1 cellular context compared by ENCODE assay signal in the genomic region with DNA sequence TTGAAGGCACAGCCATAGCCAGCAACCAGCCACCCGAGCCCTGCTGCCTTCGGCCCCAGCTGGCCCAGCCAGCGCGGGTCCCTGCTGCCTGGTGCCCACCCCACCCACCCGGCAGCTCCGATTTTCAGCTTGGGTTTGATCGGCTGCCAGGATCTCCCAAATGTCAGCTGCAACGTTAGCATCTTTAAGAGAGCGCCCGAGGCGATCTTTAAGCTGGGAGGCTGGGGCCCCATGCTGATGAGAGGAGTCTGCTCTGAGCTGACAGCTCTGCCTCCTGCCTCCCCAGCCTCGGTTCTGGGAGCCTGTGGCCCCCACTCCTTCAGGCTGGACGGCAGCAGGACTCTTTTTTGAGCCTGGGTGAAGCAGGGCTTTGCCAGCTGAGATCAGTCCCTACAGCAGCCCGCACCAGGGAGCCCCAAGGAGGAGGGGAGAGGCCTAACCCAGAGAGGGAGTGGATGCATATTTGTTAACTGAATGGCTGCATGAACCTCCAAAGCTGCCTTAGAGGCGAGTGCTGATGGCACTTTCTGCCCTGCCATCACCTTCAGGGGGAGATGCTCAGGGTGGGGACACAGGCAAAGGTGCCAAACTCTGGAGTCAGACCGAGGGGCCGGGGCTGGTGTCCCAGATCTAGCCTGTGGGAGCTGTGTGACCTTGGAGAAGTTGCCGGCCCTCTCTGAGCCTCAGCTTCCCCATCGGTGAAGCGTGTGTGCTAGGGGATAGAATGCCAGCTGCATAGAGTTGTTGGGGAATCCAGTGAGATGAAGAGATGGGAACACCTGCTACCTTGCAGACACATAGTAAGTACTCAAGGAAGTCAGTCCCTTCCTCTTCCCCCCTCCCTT.
TF ChIP-seq lines count a peak whose summit lies in the region.

No MANE protein-coding gene starts in this region.

TF ChIP-seq in HepG2, 621 proteins besides CTCF, POLR2A, EP300 and RAD21 (continued from another document):
- TF ChIP-seq MXD3 (CRISPR knock-in tag; IDR thresholded peaks at IDR 0.05) = no peak
- TF ChIP-seq KDM3A (CRISPR knock-in tag; IDR thresholded peaks at IDR 0.05; ENCODE audit: low read depth) = no peak
- no peak for TF ChIP-seq ZSCAN9 (CRISPR knock-in tag; IDR thresholded peaks at IDR 0.05; ENCODE audit: borderline replicate concordance)
- peak; percentile 90 for TF ChIP-seq ZNF768 (CRISPR knock-in tag; IDR thresholded peaks at IDR 0.05)
- TF ChIP-seq ZNF841 (CRISPR knock-in tag; IDR thresholded peaks at IDR 0.05; ENCODE audit: borderline replicate concordance) = no peak
